ENCODE assay signal across 19 cellular contexts in the genomic region with DNA sequence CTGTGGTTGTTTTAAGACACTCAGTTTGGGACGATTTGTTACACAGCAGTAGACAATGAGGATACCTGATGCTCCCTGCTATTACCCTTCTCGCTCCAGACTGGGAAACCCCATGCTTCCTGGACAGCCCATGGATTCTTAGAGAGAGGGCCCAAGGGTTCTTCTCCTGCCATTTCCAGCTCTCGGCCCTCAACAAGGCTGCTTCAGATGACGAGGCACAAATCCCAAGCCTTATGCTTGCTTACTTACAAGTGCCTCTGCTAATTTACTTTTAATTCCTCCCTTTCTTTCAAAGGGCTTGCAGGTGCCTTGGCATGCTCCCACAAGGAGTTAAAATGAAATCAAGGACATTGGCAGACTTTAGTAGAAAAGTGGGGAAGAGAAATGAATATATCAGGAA.
DNase-seq lines count a peak whose midpoint lies in the region; ATAC-seq and TF ChIP-seq lines count a peak whose summit lies in the region.
"Had no signal": no experiment of that assay in that cellular context is flagged by ENCODE, and none has a peak within 500 bp of the region (broad histone marks: within the 10 kb centered on the region; RNA-seq: fewer than 3 reads in every experiment).

No MANE protein-coding gene starts in this region.

- H3K79me2 ChIP-seq in parathyroid adenoma: no peaks in the 10 kb centered on the region

- H3K27me3 ChIP-seq in heart right ventricle (no peaks in the 10 kb centered on the region), parathyroid adenoma (ENCODE audit: control insufficient read depth, insufficient read depth, low read length) (no peaks in the 10 kb centered on the region), upper lobe of right lung (no peaks in the 10 kb centered on the region)
- H3K27me3 ChIP-seq: BE2C had no signal

- H3K9me3 ChIP-seq in heart right ventricle: no peaks in the 10 kb centered on the region
- H3K9me3 ChIP-seq in parathyroid adenoma (ENCODE audit: control insufficient read depth, low read length): no peaks in the 10 kb centered on the region
- no peaks in the 10 kb centered on the region for H3K9me3 ChIP-seq in upper lobe of right lung
- H3K9me3 ChIP-seq: BE2C, Caco-2 had no signal

- TF ChIP-seq CTCF in heart right ventricle (IDR thresholded peaks at IDR 0.05): no peak
- TF ChIP-seq CTCF in brain (conservative IDR thresholded peaks at IDR 0.05): no peak
- TF ChIP-seq CTCF in parathyroid adenoma (IDR thresholded peaks at IDR 0.05): no peak
- TF ChIP-seq CTCF in upper lobe of right lung (IDR thresholded peaks at IDR 0.05): no peak

- H3K27ac ChIP-seq in heart right ventricle (peak overlapping the region in 8 of 10 donors; percentile 61 to 83 (median 78)), parathyroid adenoma (no peak overlapping the region), upper lobe of right lung (no peak overlapping the region)

- H3K36me3 ChIP-seq in heart right ventricle: no peaks in the 10 kb centered on the region
- H3K36me3 ChIP-seq in parathyroid adenoma (ENCODE audit: control insufficient read depth, insufficient read depth, low read length): no peaks in the 10 kb centered on the region
- H3K36me3 ChIP-seq in upper lobe of right lung: no peaks in the 10 kb centered on the region
- H3K36me3 ChIP-seq: BE2C had no signal

- H3K4me2 ChIP-seq in parathyroid adenoma (ENCODE audit: low read length): peak overlapping the region; percentile 46

- peaks cover 7 to 30% (median 23%) of the 10 kb centered on the region in 9 donors for H3K4me1 ChIP-seq in heart right ventricle
- peaks cover 7% of the 10 kb centered on the region for H3K4me1 ChIP-seq in parathyroid adenoma
- peaks cover 3% of the 10 kb centered on the region for H3K4me1 ChIP-seq in upper lobe of right lung
- H3K4me1 ChIP-seq: Caco-2 had no signal

- DNase-seq in heart right ventricle (no peak), left cardiac atrium (no peak), upper lobe of right lung (no peak), superior temporal gyrus (ENCODE audit: extremely low spot score) (no peak), retina (no peak)
- DNase-seq: BE2C; Caco-2; CD4-positive, CD25-positive, alpha-beta regulatory T cell; DMS153; HFFc6; KBM-7; NCI-H1105; NCI-H2081; NCI-H2227 treated with DMSO at 0.1 percent for 48 hours; NCI-H510A treated with DMSO at 0.1 percent for 48 hours; NCI-H774 had no signal

- H3K36me3 Mint-ChIP-seq in brain: no peaks in the 10 kb centered on the region
- H3K36me3 Mint-ChIP-seq: CD4-positive, CD25-positive, alpha-beta regulatory T cell had no signal

- H3K27ac Mint-ChIP-seq in brain: peak overlapping the region in 4 of 5 experiments; percentile 50 to 74 (median 63)
- H3K27ac Mint-ChIP-seq: CD4-positive, CD25-positive, alpha-beta regulatory T cell; HFFc6 had no signal

- WGBS in heart right ventricle, 2 donors: 90 to 92% methylated on average over 4 of the region's 4 CpGs

- no peak overlapping the region for H3K9ac ChIP-seq in parathyroid adenoma

- H3K4me3 Mint-ChIP-seq in brain: no peak overlapping the region
- H3K4me3 Mint-ChIP-seq: CD4-positive, CD25-positive, alpha-beta regulatory T cell; HFFc6 had no signal

- peaks cover 54% of the 10 kb centered on the region for H3K4me1 Mint-ChIP-seq in brain
- H3K4me1 Mint-ChIP-seq: CD4-positive, CD25-positive, alpha-beta regulatory T cell had no signal

- H3K4me3 ChIP-seq in heart right ventricle (no peak overlapping the region), parathyroid adenoma (ENCODE audit: low read depth, low read length) (no peak overlapping the region), upper lobe of right lung (no peak overlapping the region)

- no peaks in the 10 kb centered on the region for H3K27me3 Mint-ChIP-seq in brain
- H3K27me3 Mint-ChIP-seq: CD4-positive, CD25-positive, alpha-beta regulatory T cell had no signal

- no peak overlapping the region for H2AFZ ChIP-seq in parathyroid adenoma

- peaks cover 0 to 7% (median 0%) of the 10 kb centered on the region in 5 experiments for H3K9me3 Mint-ChIP-seq in brain
- H3K9me3 Mint-ChIP-seq: CD4-positive, CD25-positive, alpha-beta regulatory T cell had no signal

- intact Hi-C loops in heart right ventricle (cut with DNase I): loop anchor here in 3 of 10 donors (2.0 to 10.0 kb wide), 4 partner anchors 61 to 195 kb away; no protein-coding TSS in a partner anchor
- intact Hi-C loops in left cardiac atrium (cut with DNase I): loop anchor here in 1 of 2 donors (5.0 kb wide), 1 partner anchor 48 kb away; no protein-coding TSS in a partner anchor
- intact Hi-C loops in upper lobe of right lung (cut with DNase I): no loop called here

- ATAC-seq in heart right ventricle (no peak), left cardiac atrium (no peak), upper lobe of right lung (peak; percentile 35)
- ATAC-seq: HepG2 had no signal

Comparison
In these comparisons a context has a peak if more than half of its experiments do, and no peak if none do; other contexts are left out.
1. H3K27ac ChIP-seq: peak in heart right ventricle (8 of 10); none in parathyroid adenoma (single experiment) and upper lobe of right lung (single experiment).